ENCODE assay signal across 11 cellular contexts in genomic region chr22:19932367-19933206, GRCh38. TPM values are rescaled to one million over a fixed set of nuclear protein-coding genes. Genes with fewer than 3 reads are reported as not detected.
DNase-seq lines count a peak whose midpoint lies in the region; ATAC-seq and TF ChIP-seq lines count a peak whose summit lies in the region.
"Had no signal": no experiment of that assay in that cellular context is flagged by ENCODE, and none has a peak within 500 bp of the region (broad histone marks: within the 10 kb centered on the region; RNA-seq: fewer than 3 reads in every experiment).

No MANE protein-coding gene starts in this region.

- H4K8ac ChIP-seq in trophoblast cell (ENCODE audit: low read depth, low read length), result no peak overlapping the region

- no peak overlapping the region for H2BK12ac ChIP-seq in trophoblast cell (ENCODE audit: low read length)

- H3K9me3 ChIP-seq in heart left ventricle (peaks cover 0 to 12% (median 0%) of the 10 kb centered on the region in 12 donors), left ventricle myocardium inferior (replicated peaks) (peaks cover 12% of the 10 kb centered on the region), trophoblast cell (ENCODE audit: insufficient read depth, low read depth, low read length) (peaks cover 3% of the 10 kb centered on the region)
- H3K9me3 ChIP-seq: thoracic aorta had no signal

- H3K9ac ChIP-seq in trophoblast cell (ENCODE audit: low read length), result no peak overlapping the region

- H3K14ac ChIP-seq in trophoblast cell (ENCODE audit: low read length), result no peak overlapping the region

- peaks cover 0 to 29% (median 0%) of the 10 kb centered on the region in 12 donors for H3K4me1 ChIP-seq in heart left ventricle
- no peaks in the 10 kb centered on the region for H3K4me1 ChIP-seq in left ventricle myocardium inferior
- no peaks in the 10 kb centered on the region for H3K4me1 ChIP-seq in trophoblast cell (ENCODE audit: control insufficient read depth in 1 of 2, insufficient read depth in 2 of 2, low read length in 2 of 2)

- no peak overlapping the region for H2BK5ac ChIP-seq in trophoblast cell (ENCODE audit: low read depth, low read length, poor library complexity)

- ATAC-seq in heart left ventricle, result peak; percentile 40 to 85 (median 61)
- ATAC-seq: SK-N-SH treated with all-trans-retinoic acid at 6 μM for 48 hours had no signal

- 69 to 78% (median 73%) methylated on average over 12 of the region's 12 CpGs for whole genome bisulfite sequencing in heart left ventricle, 4 donors
- WGBS in trophoblast cell (ENCODE audit: extremely low coverage, insufficient coverage, insufficient read length), result no CpG with 5 or more reads among the region's 12 CpGs

- H3K23ac ChIP-seq in trophoblast cell (ENCODE audit: low read length), result no peak overlapping the region

- H2AK5ac ChIP-seq in trophoblast cell (ENCODE audit: low read length), result no peak overlapping the region

- H3K18ac ChIP-seq in trophoblast cell (ENCODE audit: low read length), result no peak overlapping the region

- H4K91ac ChIP-seq in trophoblast cell (ENCODE audit: low read depth, low read length), result no peak overlapping the region

- H3K4ac ChIP-seq in trophoblast cell (ENCODE audit: low read depth, low read length), result no peak overlapping the region

- H3K4me3 ChIP-seq in heart left ventricle (no peak overlapping the region), left ventricle myocardium inferior (no peak overlapping the region), trophoblast cell (ENCODE audit: low read depth, low read length) (no peak overlapping the region)
- H3K4me3 ChIP-seq: thoracic aorta had no signal

- no peak overlapping the region for H2BK120ac ChIP-seq in trophoblast cell (ENCODE audit: insufficient read depth, low read length, poor library complexity)

- H3K79me1 ChIP-seq in trophoblast cell (ENCODE audit: low read length), result no peaks in the 10 kb centered on the region

- H3K27ac ChIP-seq in heart left ventricle (peak overlapping the region in 1 of 12 donors; percentile 34), left ventricle myocardium inferior (replicated peaks) (no peak overlapping the region), trophoblast cell (ENCODE audit: low read depth, low read length) (no peak overlapping the region)
- H3K27ac ChIP-seq: thoracic aorta had no signal

- TF ChIP-seq POLR2A in heart left ventricle (IDR thresholded peaks at IDR 0.05), result no peak

- peaks cover 0 to 7% (median 0%) of the 10 kb centered on the region in 9 donors for H3K36me3 ChIP-seq in heart left ventricle
- peaks cover 22% of the 10 kb centered on the region for H3K36me3 ChIP-seq in left ventricle myocardium inferior
- H3K36me3 ChIP-seq in trophoblast cell (ENCODE audit: control insufficient read depth in 1 of 2, insufficient read depth in 2 of 2, low read length in 2 of 2), result no peaks in the 10 kb centered on the region
- H3K36me3 ChIP-seq: thoracic aorta had no signal

- H3K4me2 ChIP-seq in trophoblast cell (ENCODE audit: low read length), result no peak overlapping the region

- intact Hi-C loops in heart left ventricle (cut with DNase I), result no loop called here
- intact Hi-C loops in left ventricle myocardium inferior (cut with micrococcal nuclease), result no loop called here

- TF ChIP-seq CTCF in heart left ventricle (IDR thresholded peaks at IDR 0.05), result no peak
- TF ChIP-seq CTCF in left ventricle myocardium inferior (IDR thresholded peaks at IDR 0.05; ENCODE audit: borderline replicate concordance), result no peak

- H4K12ac ChIP-seq in trophoblast cell (ENCODE audit: low read depth, low read length), result no peak overlapping the region

- DNase-seq in heart left ventricle, result peak in 1 of 5 donors; percentile 50
- no peak for DNase-seq in left ventricle myocardium inferior
- peak; percentile 21 for DNase-seq in NCI-H2196 treated with DMSO at 0.1 percent for 48 hours (lab: John Stamatoyannopoulos, UW; ENCODE audit: unreplicated experiment)
- DNase-seq in iPS-NIHi7 (ENCODE audit: extremely low spot score), result peak; percentile 5
- DNase-seq in activated CD4-positive, CD25-positive, alpha-beta regulatory T cell treated with anti-CD3 and anti-CD28 coated beads, Interleukin-2, amount 50 U/mL, for 72 hours, result no peak
- no peak for DNase-seq in anterior cingulate cortex (lab: John Stamatoyannopoulos, UW)
- DNase-seq in amniotic stem cell (lab: John Stamatoyannopoulos, UW), result no peak
- no peak for DNase-seq in trophoblast cell
- DNase-seq: activated naive CD8-positive, alpha-beta T cell treated with anti-CD3 and anti-CD28 coated beads, Interleukin-2, amount 10 ng/mL, durations not matched to agents 7 days and 5 days had no signal

- H3K79me2 ChIP-seq in trophoblast cell (ENCODE audit: control insufficient read depth, insufficient read depth, low read length, poor library complexity), result no peaks in the 10 kb centered on the region

- no peak overlapping the region for H2AFZ ChIP-seq in trophoblast cell (ENCODE audit: insufficient read depth, low read length, poor library complexity)

- H3K27me3 ChIP-seq in heart left ventricle, result no peaks in the 10 kb centered on the region
- H3K27me3 ChIP-seq in left ventricle myocardium inferior (ENCODE audit: low read depth), result no peaks in the 10 kb centered on the region
- H3K27me3 ChIP-seq in trophoblast cell (ENCODE audit: insufficient read depth, low read length), result no peaks in the 10 kb centered on the region

RNA-seq across cellular contexts. Expression of gene COMT, which starts 9.0 kb away (rescaled TPM):
- total RNA-seq in heart left ventricle (100 to 1,000 TPM in 8 of 9 donors, 10 to 100 TPM in 1; 69.7 to 195 (median 119) TPM), left ventricle myocardium inferior (81.5 TPM)
- polyA plus RNA-seq in heart left ventricle, result 100 to 1,000 TPM in 1 of 2 donors, 10 to 100 TPM in 1; 84.7 to 249 TPM
- 16.0 and 18.0 TPM in 2 replicates for polyA plus RNA-seq in trophoblast cell (2013)

RNA-seq across cellular contexts. Expression of gene TXNRD2, which starts 9.0 kb away (rescaled TPM):
- total RNA-seq in heart left ventricle (10 to 100 TPM; 23.5 to 42.5 (median 33.5) TPM), left ventricle myocardium inferior (35.2 TPM)
- 10 to 100 TPM; 23.4 to 60.2 TPM for polyA plus RNA-seq in heart left ventricle
- polyA plus RNA-seq in trophoblast cell (2013), result 2.2 and 2.6 TPM in 2 replicates

Comparison
In these comparisons a context has a peak if more than half of its experiments do, and no peak if none do; other contexts are left out.
1. DNase-seq: peak in NCI-H2196 treated with DMSO at 0.1 percent for 48 hours (single experiment) and iPS-NIHi7 (single experiment); none in left ventricle myocardium inferior (single experiment), activated CD4-positive, CD25-positive, alpha-beta regulatory T cell treated with anti-CD3 and anti-CD28 coated beads, Interleukin-2, amount 50 U/mL, for 72 hours (single experiment), anterior cingulate cortex (0 of 58), amniotic stem cell (single experiment) and trophoblast cell (0 of 2).